In the genomic region with DNA sequence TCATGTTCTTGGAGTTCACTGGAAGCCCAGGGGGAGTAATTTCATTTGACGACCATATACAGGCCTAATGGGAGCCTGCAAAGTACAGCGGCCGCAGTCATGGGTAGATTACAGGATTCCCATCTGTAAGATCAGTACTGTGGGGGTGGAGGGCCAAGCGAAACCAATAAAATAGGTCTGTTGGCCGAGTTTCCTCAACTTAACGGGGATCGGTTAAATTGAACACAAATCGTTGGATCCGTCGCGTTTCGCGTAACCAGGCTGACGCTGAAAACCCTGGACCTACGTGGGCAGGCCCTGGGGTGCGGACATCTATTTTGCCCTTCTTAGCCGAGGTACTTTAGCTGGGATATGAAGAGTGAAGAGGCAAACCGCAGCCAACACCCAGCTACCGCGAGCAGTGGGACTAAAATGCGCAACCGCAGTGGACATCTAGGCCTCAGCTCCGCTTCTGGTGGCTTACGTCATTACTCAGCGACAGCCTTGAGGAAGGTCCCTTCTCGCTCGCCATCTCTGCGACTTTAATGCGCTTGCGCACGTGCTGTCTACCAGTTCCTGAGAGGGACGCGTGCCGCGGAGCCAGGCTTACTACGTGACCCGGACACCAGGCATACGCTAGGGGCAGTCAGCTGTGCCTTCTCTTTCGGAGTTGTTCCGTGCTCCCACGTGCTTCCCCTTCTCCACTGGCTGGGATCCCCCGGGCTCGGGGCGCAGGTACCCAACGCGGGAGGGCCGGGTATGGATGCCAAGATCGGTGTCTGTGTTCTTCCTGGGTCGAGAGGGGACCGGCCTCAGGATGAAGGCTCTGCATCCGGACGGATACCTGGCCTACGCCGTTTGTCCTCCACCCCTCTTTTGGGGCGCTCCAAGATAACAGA, we compare ENCODE assay signal across 8 cellular contexts. TPM values are rescaled to one million over a fixed set of nuclear protein-coding genes. Genes with fewer than 3 reads are reported as not detected.
DNase-seq lines count a peak whose midpoint lies in the region; ATAC-seq and TF ChIP-seq lines count a peak whose summit lies in the region.

A gene (plus strand): TSS at position 551 of the 878 bp plus-strand sequence. CDS start 2,597 bp downstream, outside the sequence.

- peak within 1 kb of the TSS; percentile 96 for H3K27ac Mint-ChIP-seq in activated naive CD4-positive, alpha-beta T cell treated with anti-CD3 and anti-CD28 coated beads, Interleukin-2, amount 50 U/mL, for 24 hours

- TF ChIP-seq POLR2A in GM10847 (IDR thresholded peaks at IDR 0.05; ENCODE audit: extremely low read depth, insufficient read length), result peak; percentile 81

- ATAC-seq in HG02610 (IDR thresholded peaks at IDR 0.05; ENCODE audit: unreplicated experiment) (peak; percentile 88), SK-N-SH treated with all-trans-retinoic acid at 6 μM for 48 hours (peak; percentile 91)

- peak; percentile 98 for DNase-seq in NCI-H1092 (lab: John Stamatoyannopoulos, UW)
- peak; percentile 95 for DNase-seq in globus pallidus (ENCODE audit: low spot score)
- DNase-seq in occipital lobe (lab: John Stamatoyannopoulos, UW), result peak; percentile 90

- H3K27ac ChIP-seq in temporal lobe (ENCODE audit: low read depth, low read length), result peak within 1 kb of the TSS; percentile 90

- H3K4me1 Mint-ChIP-seq in activated naive CD4-positive, alpha-beta T cell treated with anti-CD3 and anti-CD28 coated beads, Interleukin-2, amount 50 U/mL, for 24 hours, result peaks cover 60% of the 10 kb centered on the region

- H3K9me3 Mint-ChIP-seq in activated naive CD4-positive, alpha-beta T cell treated with anti-CD3 and anti-CD28 coated beads, Interleukin-2, amount 50 U/mL, for 24 hours, result no peaks in the 10 kb centered on the region

- no peaks in the 10 kb centered on the region for H3K27me3 Mint-ChIP-seq in activated naive CD4-positive, alpha-beta T cell treated with anti-CD3 and anti-CD28 coated beads, Interleukin-2, amount 50 U/mL, for 24 hours

- peaks cover 20% of the 10 kb centered on the region for H3K36me3 Mint-ChIP-seq in activated naive CD4-positive, alpha-beta T cell treated with anti-CD3 and anti-CD28 coated beads, Interleukin-2, amount 50 U/mL, for 24 hours

- H3K4me3 Mint-ChIP-seq in activated naive CD4-positive, alpha-beta T cell treated with anti-CD3 and anti-CD28 coated beads, Interleukin-2, amount 50 U/mL, for 24 hours, result peak within 1 kb of the TSS; percentile 98

TF ChIP-seq in SK-N-SH treated with all-trans-retinoic acid at 6 μM for 48 hours, 23 proteins besides CTCF, POLR2A, EP300 and RAD21 (continues in another document):
- TF ChIP-seq ZNF565 (CRISPR knock-in tag; conservative IDR thresholded peaks at IDR 0.05; ENCODE audit: low read depth) (peak; percentile 78; the same call in 1 of the 2 replicates), ESRRG (CRISPR knock-in tag; IDR thresholded peaks at IDR 0.05) (no peak; the same call in 1 of the 2 replicates), PPARA (CRISPR knock-in tag; IDR thresholded peaks at IDR 0.05; ENCODE audit: borderline replicate concordance) (no peak), ISL1 (CRISPR knock-in tag; IDR thresholded peaks at IDR 0.05) (no peak), ZFP30 (CRISPR knock-in tag; IDR thresholded peaks at IDR 0.05) (peak; percentile 40), ZNF8 (CRISPR knock-in tag; IDR thresholded peaks at IDR 0.05) (peak; percentile 48; the same call in 1 of the 2 replicates), ARNTL (CRISPR knock-in tag; IDR thresholded peaks at IDR 0.05; ENCODE audit: borderline replicate concordance, low read depth) (0 out of 2 replicates have a peak, but pooled peaks have one; percentile 3), CSDC2 (CRISPR knock-in tag; IDR thresholded peaks at IDR 0.05) (no peak), SNAI2 (CRISPR knock-in tag; IDR thresholded peaks at IDR 0.05) (no peak), TOX (CRISPR knock-in tag; IDR thresholded peaks at IDR 0.05; ENCODE audit: borderline replicate concordance) (peak; percentile 54; the same call in 1 of the 2 replicates), GLIS3 (CRISPR knock-in tag; IDR thresholded peaks at IDR 0.05) (peak; percentile 85), TCF4 (CRISPR knock-in tag; IDR thresholded peaks at IDR 0.05; ENCODE audit: borderline replicate concordance) (no peak), ZFP3 (CRISPR knock-in tag; IDR thresholded peaks at IDR 0.05) (0 out of 2 replicates have a peak, but pooled peaks have one; percentile 29), BACH2 (CRISPR knock-in tag; IDR thresholded peaks at IDR 0.05; ENCODE audit: borderline replicate concordance) (no peak)
- TF ChIP-seq, protein P1, sequence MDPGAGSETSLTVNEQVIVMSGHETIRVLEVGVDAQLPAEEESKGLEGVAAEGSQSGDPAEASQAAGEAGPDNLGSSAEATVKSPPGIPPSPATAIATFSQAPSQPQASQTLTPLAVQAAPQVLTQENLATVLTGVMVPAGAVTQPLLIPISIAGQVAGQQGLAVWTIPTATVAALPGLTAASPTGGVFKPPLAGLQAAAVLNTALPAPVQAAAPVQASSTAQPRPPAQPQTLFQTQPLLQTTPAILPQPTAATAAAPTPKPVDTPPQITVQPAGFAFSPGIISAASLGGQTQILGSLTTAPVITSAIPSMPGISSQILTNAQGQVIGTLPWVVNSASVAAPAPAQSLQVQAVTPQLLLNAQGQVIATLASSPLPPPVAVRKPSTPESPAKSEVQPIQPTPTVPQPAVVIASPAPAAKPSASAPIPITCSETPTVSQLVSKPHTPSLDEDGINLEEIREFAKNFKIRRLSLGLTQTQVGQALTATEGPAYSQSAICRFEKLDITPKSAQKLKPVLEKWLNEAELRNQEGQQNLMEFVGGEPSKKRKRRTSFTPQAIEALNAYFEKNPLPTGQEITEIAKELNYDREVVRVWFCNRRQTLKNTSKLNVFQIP (CRISPR knock-in tag; IDR thresholded peaks at IDR 0.05; ENCODE audit: borderline replicate concordance, low read depth), result no peak
- TF ChIP-seq, protein P2, sequence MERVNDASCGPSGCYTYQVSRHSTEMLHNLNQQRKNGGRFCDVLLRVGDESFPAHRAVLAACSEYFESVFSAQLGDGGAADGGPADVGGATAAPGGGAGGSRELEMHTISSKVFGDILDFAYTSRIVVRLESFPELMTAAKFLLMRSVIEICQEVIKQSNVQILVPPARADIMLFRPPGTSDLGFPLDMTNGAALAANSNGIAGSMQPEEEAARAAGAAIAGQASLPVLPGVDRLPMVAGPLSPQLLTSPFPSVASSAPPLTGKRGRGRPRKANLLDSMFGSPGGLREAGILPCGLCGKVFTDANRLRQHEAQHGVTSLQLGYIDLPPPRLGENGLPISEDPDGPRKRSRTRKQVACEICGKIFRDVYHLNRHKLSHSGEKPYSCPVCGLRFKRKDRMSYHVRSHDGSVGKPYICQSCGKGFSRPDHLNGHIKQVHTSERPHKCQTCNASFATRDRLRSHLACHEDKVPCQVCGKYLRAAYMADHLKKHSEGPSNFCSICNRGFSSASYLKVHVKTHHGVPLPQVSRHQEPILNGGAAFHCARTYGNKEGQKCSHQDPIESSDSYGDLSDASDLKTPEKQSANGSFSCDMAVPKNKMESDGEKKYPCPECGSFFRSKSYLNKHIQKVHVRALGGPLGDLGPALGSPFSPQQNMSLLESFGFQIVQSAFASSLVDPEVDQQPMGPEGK (CRISPR knock-in tag; IDR thresholded peaks at IDR 0.05; ENCODE audit: borderline replicate concordance), result peak; percentile 79
- TF ChIP-seq, protein P3, sequence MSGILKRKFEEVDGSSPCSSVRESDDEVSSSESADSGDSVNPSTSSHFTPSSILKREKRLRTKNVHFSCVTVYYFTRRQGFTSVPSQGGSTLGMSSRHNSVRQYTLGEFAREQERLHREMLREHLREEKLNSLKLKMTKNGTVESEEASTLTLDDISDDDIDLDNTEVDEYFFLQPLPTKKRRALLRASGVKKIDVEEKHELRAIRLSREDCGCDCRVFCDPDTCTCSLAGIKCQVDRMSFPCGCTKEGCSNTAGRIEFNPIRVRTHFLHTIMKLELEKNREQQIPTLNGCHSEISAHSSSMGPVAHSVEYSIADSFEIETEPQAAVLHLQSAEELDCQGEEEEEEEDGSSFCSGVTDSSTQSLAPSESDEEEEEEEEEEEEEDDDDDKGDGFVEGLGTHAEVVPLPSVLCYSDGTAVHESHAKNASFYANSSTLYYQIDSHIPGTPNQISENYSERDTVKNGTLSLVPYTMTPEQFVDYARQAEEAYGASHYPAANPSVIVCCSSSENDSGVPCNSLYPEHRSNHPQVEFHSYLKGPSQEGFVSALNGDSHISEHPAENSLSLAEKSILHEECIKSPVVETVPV (CRISPR knock-in tag; IDR thresholded peaks at IDR 0.05), result peak; percentile 48; the same call in 1 of the 2 replicates
- TF ChIP-seq, protein P4, sequence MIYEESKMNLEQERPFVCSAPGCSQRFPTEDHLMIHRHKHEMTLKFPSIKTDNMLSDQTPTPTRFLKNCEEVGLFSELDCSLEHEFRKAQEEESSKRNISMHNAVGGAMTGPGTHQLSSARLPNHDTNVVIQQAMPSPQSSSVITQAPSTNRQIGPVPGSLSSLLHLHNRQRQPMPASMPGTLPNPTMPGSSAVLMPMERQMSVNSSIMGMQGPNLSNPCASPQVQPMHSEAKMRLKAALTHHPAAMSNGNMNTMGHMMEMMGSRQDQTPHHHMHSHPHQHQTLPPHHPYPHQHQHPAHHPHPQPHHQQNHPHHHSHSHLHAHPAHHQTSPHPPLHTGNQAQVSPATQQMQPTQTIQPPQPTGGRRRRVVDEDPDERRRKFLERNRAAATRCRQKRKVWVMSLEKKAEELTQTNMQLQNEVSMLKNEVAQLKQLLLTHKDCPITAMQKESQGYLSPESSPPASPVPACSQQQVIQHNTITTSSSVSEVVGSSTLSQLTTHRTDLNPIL (CRISPR knock-in tag; IDR thresholded peaks at IDR 0.05; ENCODE audit: low read depth), result no peak; the same call in 1 of the 2 replicates

RNA-seq across cellular contexts. Expression of the gene that starts here (rescaled TPM):
- total RNA-seq in occipital lobe (12.2 TPM), temporal lobe (15.7 TPM)

Comparison
In these comparisons a context has a peak if more than half of its experiments do, and no peak if none do; other contexts are left out.
1. Peak in every context shown above with its lines: DNase-seq, ATAC-seq and H3K27ac ChIP-seq.